ENCODE assay signal across 21 cellular contexts in genomic region chr1:102837551-102837950, GRCh38.
DNase-seq lines count a peak whose midpoint lies in the region; ATAC-seq, FAIRE-seq and TF ChIP-seq lines count a peak whose summit lies in the region.
"Had no signal": no experiment of that assay in that cellular context is flagged by ENCODE, and none has a peak within 500 bp of the region (broad histone marks: within the 10 kb centered on the region; RNA-seq: fewer than 3 reads in every experiment).

No MANE protein-coding gene starts in this region.

- no peak overlapping the region for H4K8ac ChIP-seq in IMR-90 (ENCODE audit: low read depth in 2 of 2, low read length in 2 of 2)

- WGBS in IMR-90 (ENCODE audit: extremely low coverage in 2 of 2, insufficient read length in 1 of 2), 2 experiments, result no CpG with 5 or more reads among the region's 1 CpG

- no peak overlapping the region for H2BK20ac ChIP-seq in IMR-90 (ENCODE audit: low read depth, low read length)

- H2AK5ac ChIP-seq in IMR-90 (ENCODE audit: low read depth, low read length), result no peak overlapping the region

- H3K4me3 Mint-ChIP-seq in astrocyte (ENCODE audit: unreplicated experiment) (no peak overlapping the region), nephron (no peak overlapping the region)
- no peak overlapping the region for H3K4me3 Mint-ChIP-seq in stimulated activated effector memory CD8-positive, alpha-beta T cell treated with anti-CD3 and anti-CD28 coated beads, Interleukin-12 subunit alpha, Interleukin-12 subunit beta, amount 100 ng/mL, for 72 hours

- H2AK9ac ChIP-seq in IMR-90 (replicated peaks; ENCODE audit: low read depth, low read length, poor library complexity), result no peak overlapping the region

- POLR2A ChIA-PET in IMR-90 (lab: Charles Lee; ENCODE audit: unreplicated experiment), result no interaction called here

- no peak for TF ChIP-seq CTCF in IMR-90 (conservative IDR thresholded peaks at IDR 0.05; ENCODE audit: low read depth, low read length)
- no peak for TF ChIP-seq CTCF in astrocyte (IDR thresholded peaks at IDR 0.05; ENCODE audit: insufficient read depth, low read depth, low read length)
- TF ChIP-seq CTCF in nephron (IDR thresholded peaks at IDR 0.05; ENCODE audit: unreplicated experiment in 3 of 3), result no peak

- dilution Hi-C loops in IMR-90 (cut with HindIII; ENCODE audit: low sequenced_read_pairs, unreplicated experiment), result no loop called here

- H3K36me3 ChIP-seq in IMR-90 (ENCODE audit: control insufficient read depth, insufficient read depth, low read length) (no peaks in the 10 kb centered on the region), astrocyte (ENCODE audit: insufficient read depth, low read length) (no peaks in the 10 kb centered on the region)
- H3K36me3 ChIP-seq: HAP-1 had no signal

- H3K27me3 Mint-ChIP-seq in astrocyte (ENCODE audit: low read depth, unreplicated experiment) (peaks cover 2% of the 10 kb centered on the region), nephron (ENCODE audit: low read depth) (peaks cover under 1% of the 10 kb centered on the region)

- H3K56ac ChIP-seq in IMR-90 (ENCODE audit: extremely low read depth, insufficient read depth, low read length), result no peak overlapping the region

- no peak overlapping the region for H3K23ac ChIP-seq in IMR-90 (ENCODE audit: low read depth, low read length)

- H4K20me1 ChIP-seq in IMR-90 (ENCODE audit: insufficient read depth, low read length) (no peaks in the 10 kb centered on the region), astrocyte (ENCODE audit: insufficient read depth, low read length) (no peaks in the 10 kb centered on the region)

- no peak for TF ChIP-seq POLR2A in IMR-90 (IDR thresholded peaks at IDR 0.05; ENCODE audit: low read depth, low read length)

- no peak overlapping the region for H3K4ac ChIP-seq in IMR-90 (ENCODE audit: low read depth, low read length)

- no TSS peak for BruUV-seq in IMR-90 (replicated peaks; lab: Mats Ljungman, UMichigan)

- FAIRE-seq in astrocyte (lab: Jason Lieb, UNC), result peak; percentile 65
- FAIRE-seq: RCC 7860 had no signal

- no peak overlapping the region for H3K27ac ChIP-seq in IMR-90 (ENCODE audit: insufficient read depth, low read length)
- H3K27ac ChIP-seq in astrocyte (ENCODE audit: low read depth, low read length), result no peak overlapping the region

- H2AFZ ChIP-seq in IMR-90 (replicated peaks; ENCODE audit: low read length, poor library complexity), result no peak overlapping the region
- no peak overlapping the region for H2AFZ ChIP-seq in astrocyte (ENCODE audit: low read depth, low read length)

- H3K4me3 ChIP-seq in IMR-90 (ENCODE audit: insufficient read depth, low read depth, low read length) (no peak overlapping the region), astrocyte (ENCODE audit: insufficient read depth, low read depth, low read length) (no peak overlapping the region)
- H3K4me3 ChIP-seq: HAP-1 had no signal

- no peaks in the 10 kb centered on the region for H3K9me1 ChIP-seq in IMR-90 (ENCODE audit: insufficient read depth, low read length)

- H3K4me1 ChIP-seq in IMR-90 (ENCODE audit: control insufficient read depth, insufficient read depth, low read length) (peaks cover 8% of the 10 kb centered on the region; the same call in 1 of the 2 replicates), astrocyte (ENCODE audit: insufficient read depth, low read length) (peaks cover 8% of the 10 kb centered on the region)
- H3K4me1 ChIP-seq: HAP-1 had no signal

- H3K9me3 ChIP-seq in IMR-90 (ENCODE audit: control insufficient read depth, insufficient read depth, low read length) (no peaks in the 10 kb centered on the region), astrocyte (ENCODE audit: insufficient read depth, low read depth, low read length) (no peaks in the 10 kb centered on the region)
- H3K9me3 ChIP-seq: HAP-1 had no signal

- H3K79me2 ChIP-seq in astrocyte (ENCODE audit: insufficient read depth, low read length), result no peaks in the 10 kb centered on the region

- H2BK120ac ChIP-seq in IMR-90 (ENCODE audit: low read depth, low read length), result no peak overlapping the region; the same call in 1 of the 2 replicates

- no peak for TF ChIP-seq RAD21 in IMR-90 (IDR thresholded peaks at IDR 0.05; ENCODE audit: low read length)

- H4K5ac ChIP-seq in IMR-90 (ENCODE audit: low read depth, low read length), result no peak overlapping the region

- peak; percentile 74 for DNase-seq in EH (ENCODE audit: low read depth)
- DNase-seq in IMR-90, result no peak
- DNase-seq in astrocyte (ENCODE audit: low read depth), result no peak
- DNase-seq in NCI-H345 (lab: John Stamatoyannopoulos, UW), result no peak
- no peak for DNase-seq in GM03348 (ENCODE audit: low spot score)
- DNase-seq in stimulated activated effector memory CD8-positive, alpha-beta T cell treated with anti-CD3 and anti-CD28 coated beads, Interleukin-12 subunit alpha, Interleukin-12 subunit beta, amount 100 ng/mL, for 72 hours (ENCODE audit: low spot score in 2 of 2), result no peak
- DNase-seq: ACHN, C1 segment of cervical spinal cord, DND-41, GDM1, Kasumi-1, NCI-H1092 treated with DMSO at 0.1 percent for 48 hours, NCI-H146, NCI-H2029 treated with DMSO at 0.1 percent for 48 hours, NCI-H2171, NCI-H446, NCI-H526 treated with DMSO at 0.1 percent for 48 hours, Right ventricle myocardium superior had no signal

- intact Hi-C loops in IMR-90 (cut with micrococcal nuclease), result no loop called here

- peak overlapping the region; percentile 17 for H2BK5ac ChIP-seq in IMR-90 (ENCODE audit: low read depth, low read length, poor library complexity, severe bottlenecking)

- peaks cover 4% of the 10 kb centered on the region for H3K9me3 Mint-ChIP-seq in astrocyte (ENCODE audit: unreplicated experiment)
- H3K9me3 Mint-ChIP-seq in nephron, result peaks cover 4% of the 10 kb centered on the region
- H3K9me3 Mint-ChIP-seq in stimulated activated effector memory CD8-positive, alpha-beta T cell treated with anti-CD3 and anti-CD28 coated beads, Interleukin-12 subunit alpha, Interleukin-12 subunit beta, amount 100 ng/mL, for 72 hours, result peaks cover 13% of the 10 kb centered on the region

- H3K14ac ChIP-seq in IMR-90 (replicated peaks; ENCODE audit: low read depth, low read length), result no peak overlapping the region

- in situ Hi-C loops in IMR-90 (cut with MboI; ENCODE audit: low sequenced_read_pairs), result no loop called here

- no peaks in the 10 kb centered on the region for H3K79me1 ChIP-seq in IMR-90 (ENCODE audit: low read depth in 1 of 2, low read length in 2 of 2)

- no peaks in the 10 kb centered on the region for H3K27me3 ChIP-seq in IMR-90 (ENCODE audit: control insufficient read depth, insufficient read depth, low read length)
- no peaks in the 10 kb centered on the region for H3K27me3 ChIP-seq in astrocyte (ENCODE audit: insufficient read depth, low read length)

- H3K18ac ChIP-seq in IMR-90 (ENCODE audit: low read depth, low read length), result no peak overlapping the region

- no peak overlapping the region for H3K9ac ChIP-seq in IMR-90 (ENCODE audit: low read depth, low read length)
- H3K9ac ChIP-seq in astrocyte (ENCODE audit: low read length), result no peak overlapping the region

- 0 out of 2 replicates have a peak overlapping the region, but pooled peaks have one; percentile 31 for H3K4me2 ChIP-seq in IMR-90 (ENCODE audit: low read depth, low read length)
- peak overlapping the region; percentile 5 for H3K4me2 ChIP-seq in astrocyte (ENCODE audit: low read length)

- no peaks in the 10 kb centered on the region for H3K36me3 Mint-ChIP-seq in astrocyte (ENCODE audit: low read depth, unreplicated experiment)
- no peaks in the 10 kb centered on the region for H3K36me3 Mint-ChIP-seq in nephron (ENCODE audit: low read depth)
- no peaks in the 10 kb centered on the region for H3K36me3 Mint-ChIP-seq in stimulated activated effector memory CD8-positive, alpha-beta T cell treated with anti-CD3 and anti-CD28 coated beads, Interleukin-12 subunit alpha, Interleukin-12 subunit beta, amount 100 ng/mL, for 72 hours

- H3K27ac Mint-ChIP-seq in astrocyte (ENCODE audit: unreplicated experiment), result peak overlapping the region; percentile 2
- peak overlapping the region in 2 of 3 experiments; percentile 73 to 85 for H3K27ac Mint-ChIP-seq in nephron
- no peak overlapping the region for H3K27ac Mint-ChIP-seq in stimulated activated effector memory CD8-positive, alpha-beta T cell treated with anti-CD3 and anti-CD28 coated beads, Interleukin-12 subunit alpha, Interleukin-12 subunit beta, amount 100 ng/mL, for 72 hours

- H2BK15ac ChIP-seq in IMR-90 (ENCODE audit: low read depth, low read length), result no peak overlapping the region

- CTCF ChIA-PET in IMR-90 (lab: Yijun Ruan, JAX), result no interaction called here

- no peak overlapping the region for H4K91ac ChIP-seq in IMR-90 (ENCODE audit: insufficient read depth, low read depth, low read length)

- no peak for ATAC-seq in IMR-90 (ENCODE audit: low read depth)
- no peak for ATAC-seq in stimulated activated effector memory CD8-positive, alpha-beta T cell treated with anti-CD3 and anti-CD28 coated beads, Interleukin-12 subunit alpha, Interleukin-12 subunit beta, amount 100 ng/mL, for 72 hours

- peaks cover 8% of the 10 kb centered on the region for H3K4me1 Mint-ChIP-seq in astrocyte (ENCODE audit: low read depth, unreplicated experiment)
- peaks cover 11% of the 10 kb centered on the region for H3K4me1 Mint-ChIP-seq in nephron
- no peaks in the 10 kb centered on the region for H3K4me1 Mint-ChIP-seq in stimulated activated effector memory CD8-positive, alpha-beta T cell treated with anti-CD3 and anti-CD28 coated beads, Interleukin-12 subunit alpha, Interleukin-12 subunit beta, amount 100 ng/mL, for 72 hours

TF ChIP-seq in IMR-90, 13 proteins besides CTCF, POLR2A, EP300 and RAD21 (continues in another document):
- no peak for TF ChIP-seq ELK1 (IDR thresholded peaks at IDR 0.05; ENCODE audit: borderline replicate concordance, low read depth, low read length)
- no peak for TF ChIP-seq RFX5 (IDR thresholded peaks at IDR 0.05; ENCODE audit: low read depth, low read length)
- no peak for TF ChIP-seq MXI1 (IDR thresholded peaks at IDR 0.05; ENCODE audit: borderline replicate concordance, low read depth, low read length)
- no peak for TF ChIP-seq MAFK (IDR thresholded peaks at IDR 0.05; ENCODE audit: low read depth, low read length)
- TF ChIP-seq CEBPB (IDR thresholded peaks at IDR 0.05; ENCODE audit: low read depth, low read length), result no peak
